ENCODE assay signal across 1 cellular context in genomic region chr5:143243103-143243502, GRCh38.
TF ChIP-seq lines count a peak whose summit lies in the region.

No MANE protein-coding gene starts in this region.

TF ChIP-seq in HepG2, 621 proteins besides CTCF, POLR2A, EP300 and RAD21:
- no peak for TF ChIP-seq ATF2 (CRISPR knock-in tag; IDR thresholded peaks at IDR 0.05)
- TF ChIP-seq ZNF484 (CRISPR knock-in tag; IDR thresholded peaks at IDR 0.05; ENCODE audit: borderline replicate concordance, low read depth): no peak
- peak; percentile 62 for TF ChIP-seq ZNF629 (CRISPR knock-in tag; conservative IDR thresholded peaks at IDR 0.05)
- TF ChIP-seq TOPORS (CRISPR knock-in tag; IDR thresholded peaks at IDR 0.05): no peak
